Comparison of ENCODE assay signal across 9 cellular contexts in genomic region chr3:135637033-135637432, GRCh38.
"Had no signal": no experiment of that assay in that cellular context is flagged by ENCODE, and none has a peak within 500 bp of the region (broad histone marks: within the 10 kb centered on the region; RNA-seq: fewer than 3 reads in every experiment).

No MANE protein-coding gene starts in this region.

- FAIRE-seq: H1, H54, HTR-8/SVneo, K562 had no signal

- DNase-seq: H9, HCEC 1CT, IMR-90, KG1 had no signal

- H3K4me2 ChIP-seq: GM23338 had no signal

- ATAC-seq: GM23338, K562 had no signal

- H3K4me3 ChIP-seq: GM23338, K562 had no signal

- H2AFZ ChIP-seq: GM23338 had no signal
